12 cellular contexts compared by ENCODE assay signal in genomic region chr20:1001116-1001515, GRCh38. TPM values are rescaled to one million over a fixed set of nuclear protein-coding genes. Genes with fewer than 3 reads are reported as not detected.
"Had no signal": no experiment of that assay in that cellular context is flagged by ENCODE, and none has a peak within 500 bp of the region (broad histone marks: within the 10 kb centered on the region; RNA-seq: fewer than 3 reads in every experiment).

No MANE protein-coding gene starts in this region.

- H3K36me3 ChIP-seq: adrenal gland, uterus had no signal

- H3K9me3 Mint-ChIP-seq: memory B cell had no signal

- H3K27me3 ChIP-seq: uterus had no signal

- H3K4me3 Mint-ChIP-seq: memory B cell had no signal

- ATAC-seq: left lobe of liver had no signal

- H3K4me1 ChIP-seq: adrenal gland, uterus had no signal

- H3K4me3 ChIP-seq: adrenal gland, uterus had no signal

- DNase-seq: activated CD4-positive, alpha-beta T cell treated with anti-CD3 and anti-CD28 coated beads, Interleukin-2, amount 50 U/mL, for 1 hour; activated naive CD4-positive, alpha-beta T cell treated with anti-CD3 and anti-CD28 coated beads, Interleukin-2, amount 50 U/mL, for 16 hours; adrenal gland; caudate nucleus; effector CD8-positive, alpha-beta T cell; hippocampal formation; small intestine; uterus had no signal

- H3K9me3 ChIP-seq: adrenal gland, uterus had no signal

- H3K27ac Mint-ChIP-seq: memory B cell had no signal

- H3K27ac ChIP-seq: adrenal gland, coronary artery, uterus had no signal

RNA-seq across cellular contexts. Expression of gene RSPO4, which starts 1.0 kb away (rescaled TPM):
- total RNA-seq: left lobe of liver; T-helper 1 cell treated with Interleukin-12 subunit alpha and Interleukin-12 subunit beta and Interleukin-4 antibody, amounts not matched to agents 30 ng/mL and 1 ng/mL, for 36 hours had no signal
